Comparison of ENCODE assay signal across 19 cellular contexts in genomic region chr9:75010570-75010969, GRCh38.
"Had no signal": no experiment of that assay in that cellular context is flagged by ENCODE, and none has a peak within 500 bp of the region (broad histone marks: within the 10 kb centered on the region; RNA-seq: fewer than 3 reads in every experiment).

No MANE protein-coding gene starts in this region.

- H3K36me3 ChIP-seq: prostate gland, right atrium auricular region had no signal

- H3K27ac Mint-ChIP-seq: activated B cell treated with CpG ODN at 0.5 μM for 24 hours; activated naive CD4-positive, alpha-beta T cell treated with anti-CD3 and anti-CD28 coated beads, Interleukin-2, amount 50 U/mL, for 24 hours; endodermal cell; memory B cell had no signal

- H3K27me3 ChIP-seq: cardiac muscle cell, dorsolateral prefrontal cortex, right atrium auricular region, tibial artery had no signal

- H3K27ac ChIP-seq: cardiac muscle cell, dorsolateral prefrontal cortex, epithelial cell of prostate, prostate gland, right atrium auricular region, tibial artery had no signal

- H3K4me1 ChIP-seq: prostate gland, right atrium auricular region, tibial artery had no signal

- H3K4me3 ChIP-seq: cardiac muscle cell, dorsolateral prefrontal cortex, prostate gland, right atrium auricular region, tibial artery had no signal

- H3K4me3 Mint-ChIP-seq: activated B cell treated with CpG ODN at 0.5 μM for 24 hours; activated naive CD4-positive, alpha-beta T cell treated with anti-CD3 and anti-CD28 coated beads, Interleukin-2, amount 50 U/mL, for 24 hours; endodermal cell; memory B cell had no signal

- ATAC-seq: stimulated activated naive CD8-positive, alpha-beta T cell treated with anti-CD3 and anti-CD28 coated beads, Interleukin-15, Interleukin-2, amounts not matched to agents 100 U/mL and 50 U/mL, for 24 hours had no signal

- H3K27me3 Mint-ChIP-seq: activated B cell treated with CpG ODN at 0.5 μM for 24 hours; activated naive CD4-positive, alpha-beta T cell treated with anti-CD3 and anti-CD28 coated beads, Interleukin-2, amount 50 U/mL, for 24 hours; memory B cell had no signal

- DNase-seq: activated B cell treated with CpG ODN at 0.5 μM for 24 hours; activated CD4-positive, alpha-beta T cell treated with anti-CD3 and anti-CD28 coated beads, Interleukin-2, amount 50 U/mL, for 1 hour; activated effector memory CD4-positive, alpha-beta T cell treated with Interleukin-2 at 50 U/mL for 16 hours; activated T-cell treated with anti-CD3 and anti-CD28 coated beads, Interleukin-2, amount 50 U/mL, for 1 hour; amniotic stem cell; dorsolateral prefrontal cortex; endodermal cell; foreskin fibroblast; stimulated activated CD4-positive, alpha-beta T cell treated with anti-CD3 and anti-CD28 coated beads, Interleukin-2, amount 100 ng/mL, for 24 hours; stimulated activated naive CD8-positive, alpha-beta T cell treated with anti-CD3 and anti-CD28 coated beads, Interleukin-15, Interleukin-2, amounts not matched to agents 100 U/mL and 50 U/mL, for 24 hours; substantia nigra; T-helper 9 cell; tibial artery had no signal

- H3K4me1 Mint-ChIP-seq: activated B cell treated with CpG ODN at 0.5 μM for 24 hours had no signal

- H3K9me3 Mint-ChIP-seq: activated B cell treated with CpG ODN at 0.5 μM for 24 hours; activated naive CD4-positive, alpha-beta T cell treated with anti-CD3 and anti-CD28 coated beads, Interleukin-2, amount 50 U/mL, for 24 hours; memory B cell had no signal

- H3K9me3 ChIP-seq: prostate gland, right atrium auricular region, tibial artery had no signal
